In the genomic region with DNA sequence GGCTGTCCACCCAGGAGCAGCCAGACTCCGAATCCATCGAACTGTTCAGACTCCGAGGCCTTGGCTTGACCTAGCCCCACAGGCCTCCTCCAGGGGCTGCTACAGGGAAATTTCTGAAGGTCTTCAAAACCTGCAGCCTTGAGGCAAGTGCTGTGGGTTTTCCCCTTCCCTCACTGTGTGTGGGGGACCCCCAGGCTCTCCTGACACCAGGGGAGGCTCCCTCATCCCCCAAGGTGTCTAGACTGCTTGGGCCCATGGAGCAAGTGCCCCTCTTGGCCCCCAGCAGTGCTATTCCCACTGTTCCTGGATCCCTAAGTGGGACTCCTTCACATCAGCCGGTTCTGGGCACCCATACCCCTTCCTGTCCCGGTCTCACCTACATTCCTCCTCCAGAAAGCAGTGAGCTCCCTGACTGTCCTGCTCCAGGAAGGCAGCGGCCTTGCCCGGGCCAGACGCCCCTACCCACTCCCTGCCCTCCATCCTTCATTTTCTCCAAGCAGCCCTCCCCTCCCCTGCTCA, we compare ENCODE assay signal across 2 cellular contexts.
TF ChIP-seq lines count a peak whose summit lies in the region.

No MANE protein-coding gene starts in this region.

TF ChIP-seq in SK-N-SH, 30 proteins besides CTCF, POLR2A, EP300 and RAD21 (continued from another document):
- TF ChIP-seq, protein P1, sequence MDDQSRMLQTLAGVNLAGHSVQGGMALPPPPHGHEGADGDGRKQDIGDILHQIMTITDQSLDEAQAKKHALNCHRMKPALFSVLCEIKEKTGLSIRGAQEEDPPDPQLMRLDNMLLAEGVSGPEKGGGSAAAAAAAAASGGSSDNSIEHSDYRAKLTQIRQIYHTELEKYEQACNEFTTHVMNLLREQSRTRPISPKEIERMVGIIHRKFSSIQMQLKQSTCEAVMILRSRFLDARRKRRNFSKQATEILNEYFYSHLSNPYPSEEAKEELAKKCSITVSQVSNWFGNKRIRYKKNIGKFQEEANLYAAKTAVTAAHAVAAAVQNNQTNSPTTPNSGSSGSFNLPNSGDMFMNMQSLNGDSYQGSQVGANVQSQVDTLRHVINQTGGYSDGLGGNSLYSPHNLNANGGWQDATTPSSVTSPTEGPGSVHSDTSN (IDR thresholded peaks at IDR 0.05), result no peak
- no peak for TF ChIP-seq NFIC (IDR thresholded peaks at IDR 0.05; ENCODE audit: borderline replicate concordance)
- TF ChIP-seq FOXJ3 (CRISPR knock-in tag; IDR thresholded peaks at IDR 0.05), result no peak
- TF ChIP-seq RXRA (IDR thresholded peaks at IDR 0.05; ENCODE audit: borderline replicate concordance, low read depth), result no peak
- TF ChIP-seq EZH2phosphoT487 (IDR thresholded peaks at IDR 0.05; ENCODE audit: borderline replicate concordance, low read depth), result no peak
- TF ChIP-seq MXI1 (IDR thresholded peaks at IDR 0.05; ENCODE audit: low read depth, low read length), result no peak
- no peak for TF ChIP-seq TCF12 (IDR thresholded peaks at IDR 0.05)
- TF ChIP-seq CHD2 (IDR thresholded peaks at IDR 0.05; ENCODE audit: low read length, partially characterized antibody), result no peak
- TF ChIP-seq TEAD4 (IDR thresholded peaks at IDR 0.05; ENCODE audit: borderline replicate concordance, insufficient read depth), result no peak

TF ChIP-seq in HEK293T, 16 proteins besides CTCF, POLR2A, EP300 and RAD21 (continued from another document):
- TF ChIP-seq, protein P2, sequence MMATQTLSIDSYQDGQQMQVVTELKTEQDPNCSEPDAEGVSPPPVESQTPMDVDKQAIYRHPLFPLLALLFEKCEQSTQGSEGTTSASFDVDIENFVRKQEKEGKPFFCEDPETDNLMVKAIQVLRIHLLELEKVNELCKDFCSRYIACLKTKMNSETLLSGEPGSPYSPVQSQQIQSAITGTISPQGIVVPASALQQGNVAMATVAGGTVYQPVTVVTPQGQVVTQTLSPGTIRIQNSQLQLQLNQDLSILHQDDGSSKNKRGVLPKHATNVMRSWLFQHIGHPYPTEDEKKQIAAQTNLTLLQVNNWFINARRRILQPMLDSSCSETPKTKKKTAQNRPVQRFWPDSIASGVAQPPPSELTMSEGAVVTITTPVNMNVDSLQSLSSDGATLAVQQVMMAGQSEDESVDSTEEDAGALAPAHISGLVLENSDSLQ (IDR thresholded peaks at IDR 0.05), result no peak
- TF ChIP-seq SUZ12 (IDR thresholded peaks at IDR 0.05), result no peak
- no peak for TF ChIP-seq ARNT (IDR thresholded peaks at IDR 0.05)
- TF ChIP-seq NFRKB (IDR thresholded peaks at IDR 0.05), result no peak
- no peak for TF ChIP-seq FOXM1 (IDR thresholded peaks at IDR 0.05; ENCODE audit: borderline replicate concordance)
- TF ChIP-seq SP1 (IDR thresholded peaks at IDR 0.05), result no peak
- TF ChIP-seq ELF4 (IDR thresholded peaks at IDR 0.05), result no peak
- no peak for TF ChIP-seq FOXK2 (IDR thresholded peaks at IDR 0.05)
- TF ChIP-seq FOXA1 (IDR thresholded peaks at IDR 0.05), result no peak
